Comparison of ENCODE assay signal across 23 cellular contexts in the genomic region with DNA sequence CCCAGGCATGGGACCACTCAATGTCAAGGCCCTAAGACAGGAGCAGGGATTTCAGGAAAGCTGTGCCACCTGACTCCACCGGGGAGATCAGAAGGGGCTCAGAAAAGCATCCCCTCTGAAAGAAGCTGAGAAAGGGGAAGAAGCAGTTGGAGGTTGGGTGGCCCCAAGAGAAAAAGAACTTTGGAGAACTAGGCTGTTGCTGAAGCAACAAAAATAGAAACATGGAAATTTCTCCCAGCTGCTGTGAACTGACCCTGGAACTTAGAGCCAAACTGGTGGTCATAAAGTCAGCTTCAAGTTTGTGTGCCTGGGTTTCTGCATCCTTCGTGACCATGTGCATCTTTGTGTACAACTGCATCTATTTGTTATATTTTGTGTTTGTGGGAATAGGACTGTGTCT.
"Had no signal": no experiment of that assay in that cellular context is flagged by ENCODE, and none has a peak within 500 bp of the region (broad histone marks: within the 10 kb centered on the region; RNA-seq: fewer than 3 reads in every experiment).

No MANE protein-coding gene starts in this region.

- H3K9me3 ChIP-seq: Peyer's patch, SK-N-SH had no signal

- H2AFZ ChIP-seq: PC-9 had no signal

- H3K27ac ChIP-seq: HL-60, PC-9, Peyer's patch had no signal

- H3K36me3 ChIP-seq: Peyer's patch had no signal

- H3K4me1 ChIP-seq: Peyer's patch had no signal

- DNase-seq: KBM-7, MV-4-11, NCI-H1048, NCI-H1105, NCI-H1417, NCI-H1436 treated with DMSO at 0.1 percent for 48 hours, NCI-H1694, NCI-H187 treated with DMSO at 0.1 percent for 48 hours, NCI-H2029 treated with DMSO at 0.1 percent for 48 hours, NCI-H2171 treated with DMSO at 0.1 percent for 48 hours, NCI-H2227 treated with DMSO at 0.1 percent for 48 hours, NCI-H446, NCI-H510A, NCI-H524 treated with DMSO at 0.1 percent for 48 hours, NCI-H69, NCI-H774, OCI-M1, PC-9, Peyer's patch, SHP77, SK-N-SH, SW 1271 had no signal

- H3K4me2 ChIP-seq: PC-9, SK-N-SH had no signal

- H3K27me3 ChIP-seq: Peyer's patch had no signal

- H3K4me3 ChIP-seq: PC-9, Peyer's patch had no signal

- H3K9ac ChIP-seq: SK-N-SH had no signal
